In the genomic region with DNA sequence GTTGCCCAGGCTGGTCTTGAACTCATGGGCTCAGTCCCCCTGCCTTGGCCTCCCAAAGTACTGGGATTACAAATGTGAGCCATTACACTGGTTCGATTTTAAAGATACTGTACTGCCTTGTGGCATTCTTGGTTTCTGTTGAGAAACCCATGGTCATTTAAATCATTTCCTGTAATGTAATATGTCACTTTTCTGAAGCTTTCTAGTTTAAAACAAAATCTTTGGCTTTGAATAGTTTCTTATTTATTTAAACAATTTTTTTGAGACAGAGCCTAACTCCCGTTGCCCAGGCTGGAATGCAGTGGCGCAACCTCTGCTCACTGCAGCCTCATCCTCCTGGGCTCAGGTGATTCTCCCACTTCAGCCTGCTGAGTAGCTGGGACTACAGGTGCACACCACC, we compare ENCODE assay signal across 1 cellular context.
TF ChIP-seq lines count a peak whose summit lies in the region.

No MANE protein-coding gene starts in this region.

TF ChIP-seq in IMR-90, 13 proteins besides CTCF, POLR2A, EP300 and RAD21:
- TF ChIP-seq BHLHE40 (IDR thresholded peaks at IDR 0.05; ENCODE audit: low read depth, low read length): no peak
- peak; percentile 68 for TF ChIP-seq CEBPB (IDR thresholded peaks at IDR 0.05; ENCODE audit: low read depth, low read length)
- TF ChIP-seq CHD1 (IDR thresholded peaks at IDR 0.05; ENCODE audit: low read depth, low read length): no peak
- TF ChIP-seq SMC3 (IDR thresholded peaks at IDR 0.05; ENCODE audit: low read depth, low read length): no peak
- no peak for TF ChIP-seq MAZ (IDR thresholded peaks at IDR 0.05; ENCODE audit: borderline replicate concordance, low read depth, low read length)
- no peak for TF ChIP-seq MAFK (IDR thresholded peaks at IDR 0.05; ENCODE audit: low read depth, low read length)
- TF ChIP-seq, protein P1, sequence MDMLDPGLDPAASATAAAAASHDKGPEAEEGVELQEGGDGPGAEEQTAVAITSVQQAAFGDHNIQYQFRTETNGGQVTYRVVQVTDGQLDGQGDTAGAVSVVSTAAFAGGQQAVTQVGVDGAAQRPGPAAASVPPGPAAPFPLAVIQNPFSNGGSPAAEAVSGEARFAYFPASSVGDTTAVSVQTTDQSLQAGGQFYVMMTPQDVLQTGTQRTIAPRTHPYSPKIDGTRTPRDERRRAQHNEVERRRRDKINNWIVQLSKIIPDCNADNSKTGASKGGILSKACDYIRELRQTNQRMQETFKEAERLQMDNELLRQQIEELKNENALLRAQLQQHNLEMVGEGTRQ (IDR thresholded peaks at IDR 0.05; ENCODE audit: low read depth, low read length): no peak
- TF ChIP-seq MXI1 (IDR thresholded peaks at IDR 0.05; ENCODE audit: borderline replicate concordance, low read depth, low read length): no peak
TF ChIP-seq in IMR-90: peak in this region for 1.
